Comparison of ENCODE assay signal across 8 cellular contexts in genomic region chr19:1238373-1239303, GRCh38. TPM values are rescaled to one million over a fixed set of nuclear protein-coding genes. Genes with fewer than 3 reads are reported as not detected.
DNase-seq lines count a peak whose midpoint lies in the region; TF ChIP-seq lines count a peak whose summit lies in the region.

No MANE protein-coding gene starts in this region.

- H3K27ac Mint-ChIP-seq in osteocyte (ENCODE audit: unreplicated experiment) = peak overlapping the region; percentile 63

- peak overlapping the region in 1 of 2 donors; percentile 32 for H3K9ac ChIP-seq in duodenal mucosa (ENCODE audit: low read depth in 1 of 2, low read length in 2 of 2)

- in situ Hi-C loops in KBM-7 (cut with MboI; ENCODE audit: low pct_unique_long_range_greater_than_20kb, low sequenced_read_pairs) = no loop called here

- H4K20me1 ChIP-seq in OCI-LY7 (ENCODE audit: insufficient read depth, low read length) = no peaks in the 10 kb centered on the region

- peak overlapping the region; percentile 54; the same call in 1 of the 2 replicates for H3K27ac ChIP-seq in C4-2B
- H3K27ac ChIP-seq in OCI-LY7 (ENCODE audit: low read depth, low read length, poor library complexity, severe bottlenecking) = no peak overlapping the region
- H3K27ac ChIP-seq in duodenal mucosa (ENCODE audit: low read depth, low read length) = peak overlapping the region; percentile 6

- peak overlapping the region; percentile 72 for H3K4me3 Mint-ChIP-seq in osteocyte (ENCODE audit: unreplicated experiment)

- H3K4me2 ChIP-seq in OCI-LY7 (ENCODE audit: low read length) = peak overlapping the region; percentile 45; the same call in 1 of the 2 replicates

- H3K4me3 ChIP-seq in OCI-LY7 (ENCODE audit: low read depth, low read length, poor library complexity, severe bottlenecking) = peak overlapping the region; percentile 26
- H3K4me3 ChIP-seq in duodenal mucosa (ENCODE audit: low read depth in 1 of 2, low read length in 2 of 2) = peak overlapping the region; percentile 36 to 40

- no peaks in the 10 kb centered on the region for H3K9me2 ChIP-seq in OCI-LY7 (ENCODE audit: insufficient read depth, low read length)

- TF ChIP-seq CTCF in C4-2B (conservative IDR thresholded peaks at IDR 0.05) (no peak), OCI-LY7 (conservative IDR thresholded peaks at IDR 0.05; ENCODE audit: low read length) (no peak), osteocyte (IDR thresholded peaks at IDR 0.05) (no peak)

- peaks cover 26% of the 10 kb centered on the region for H3K4me1 ChIP-seq in OCI-LY7 (ENCODE audit: insufficient read depth, low read length, poor library complexity, severe bottlenecking)
- peaks cover 3 to 46% of the 10 kb centered on the region in 2 donors for H3K4me1 ChIP-seq in duodenal mucosa (ENCODE audit: control insufficient read depth in 1 of 2, insufficient read depth in 2 of 2, low read length in 2 of 2)

- no peak for DNase-seq in OCI-LY7 (ENCODE audit: low spot score)
- no peak for DNase-seq in osteocyte (ENCODE audit: extremely low spot score, unreplicated experiment)
- DNase-seq in HT-29 (ENCODE audit: low spot score) = no peak
- no peak for DNase-seq in OCI-M1 (lab: John Stamatoyannopoulos, UW)
- no peak for DNase-seq in KBM-7
- no peak for DNase-seq in DMS153 (lab: John Stamatoyannopoulos, UW)

- peaks cover 32% of the 10 kb centered on the region for H3K4me1 Mint-ChIP-seq in osteocyte (ENCODE audit: unreplicated experiment)

- no peaks in the 10 kb centered on the region for H3K27me3 Mint-ChIP-seq in osteocyte (ENCODE audit: unreplicated experiment)

- H3K9me3 Mint-ChIP-seq in osteocyte (ENCODE audit: unreplicated experiment) = no peaks in the 10 kb centered on the region

- intact Hi-C loops in OCI-LY7 (cut with micrococcal nuclease; ENCODE audit: unreplicated experiment) = no loop called here

- H3K9me3 ChIP-seq in OCI-LY7 (ENCODE audit: low read length) = no peaks in the 10 kb centered on the region
- no peaks in the 10 kb centered on the region for H3K9me3 ChIP-seq in duodenal mucosa (ENCODE audit: control insufficient read depth in 1 of 2, low read length in 2 of 2)

- H3K27me3 ChIP-seq in duodenal mucosa (ENCODE audit: control insufficient read depth in 1 of 2, insufficient read depth in 2 of 2, low read length in 2 of 2) = peaks cover 25 to 27% of the 10 kb centered on the region in 2 donors

- CTCF ChIA-PET in OCI-LY7 (lab: Charles Lee; ENCODE audit: unreplicated experiment) = no interaction called here

- no TSS peak for BruUV-seq in OCI-LY7 (replicated peaks; lab: Mats Ljungman, UMichigan)

- H2AFZ ChIP-seq in OCI-LY7 (ENCODE audit: low read length) = no peak overlapping the region

- POLR2A ChIA-PET in OCI-LY7 (lab: Charles Lee) = no interaction called here

- H3K36me3 ChIP-seq in OCI-LY7 (ENCODE audit: insufficient read depth, low read length) = peaks cover 5% of the 10 kb centered on the region; the same call in 1 of the 2 replicates
- H3K36me3 ChIP-seq in duodenal mucosa (ENCODE audit: control insufficient read depth in 1 of 2, insufficient read depth in 2 of 2, low read length in 2 of 2) = no peaks in the 10 kb centered on the region

- H3K79me2 ChIP-seq in OCI-LY7 (ENCODE audit: insufficient read depth, low read depth, low read length) = peaks cover 13% of the 10 kb centered on the region; the same call in 1 of the 2 replicates

- no peaks in the 10 kb centered on the region for H3K36me3 Mint-ChIP-seq in osteocyte (ENCODE audit: unreplicated experiment)

RNA-seq across cellular contexts. Expression of gene CBARP, which starts 0.8 kb away (rescaled TPM):
- total RNA-seq in OCI-LY7 (2014; rRNA removed; shearing (Covaris generic)) = 0.09 and 0.33 TPM in 2 replicates
- total RNA-seq in OCI-LY7 (2022) = 0.13 and 0.18 TPM in 2 replicates
- 6.9 and 7.0 TPM in 2 replicates for total RNA-seq in osteocyte
- 2.4 and 3.9 TPM in 2 replicates for total RNA-seq in HT-29 (2014; rRNA removed; shearing (Covaris generic))

RNA-seq across cellular contexts. Expression of gene ATP5F1D, which starts 2.9 kb away (rescaled TPM):
- total RNA-seq in OCI-LY7 (2014; rRNA removed; shearing (Covaris generic)) = 51.8 and 82.1 TPM in 2 replicates
- total RNA-seq in OCI-LY7 (2022) (207 and 266 TPM in 2 replicates), osteocyte (167 and 172 TPM in 2 replicates)
- total RNA-seq in HT-29 (2014; rRNA removed; shearing (Covaris generic)) = 142 and 159 TPM in 2 replicates

RNA-seq across cellular contexts. Expression of gene MIDN, which starts 9.7 kb away (rescaled TPM):
- 11.7 and 20.3 TPM in 2 replicates for total RNA-seq in OCI-LY7 (2014; rRNA removed; shearing (Covaris generic))
- total RNA-seq in OCI-LY7 (2022) = 70.9 and 75.8 TPM in 2 replicates
- 98.1 and 103 TPM in 2 replicates for total RNA-seq in osteocyte
- total RNA-seq in HT-29 (2014; rRNA removed; shearing (Covaris generic)) = 32.5 and 38.6 TPM in 2 replicates

RNA-seq across cellular contexts. Expression of gene CIRBP, which starts 30.5 kb away (rescaled TPM):
- 278 and 287 TPM in 2 replicates for total RNA-seq in OCI-LY7 (2014; rRNA removed; shearing (Covaris generic))
- total RNA-seq in OCI-LY7 (2022) = 309 and 321 TPM in 2 replicates
- total RNA-seq in osteocyte = 401 and 408 TPM in 2 replicates
- 72.3 and 72.7 TPM in 2 replicates for total RNA-seq in HT-29 (2014; rRNA removed; shearing (Covaris generic))

RNA-seq across cellular contexts. Expression of gene STK11, which starts 33.1 kb away (rescaled TPM):
- 68.7 and 78.4 TPM in 2 replicates for total RNA-seq in OCI-LY7 (2014; rRNA removed; shearing (Covaris generic))
- total RNA-seq in OCI-LY7 (2022) (76.5 and 82.2 TPM in 2 replicates), osteocyte (60.8 and 61.3 TPM in 2 replicates)
- total RNA-seq in HT-29 (2014; rRNA removed; shearing (Covaris generic)) = 101 and 114 TPM in 2 replicates
